Comparison of ENCODE assay signal across 8 cellular contexts in the genomic region with DNA sequence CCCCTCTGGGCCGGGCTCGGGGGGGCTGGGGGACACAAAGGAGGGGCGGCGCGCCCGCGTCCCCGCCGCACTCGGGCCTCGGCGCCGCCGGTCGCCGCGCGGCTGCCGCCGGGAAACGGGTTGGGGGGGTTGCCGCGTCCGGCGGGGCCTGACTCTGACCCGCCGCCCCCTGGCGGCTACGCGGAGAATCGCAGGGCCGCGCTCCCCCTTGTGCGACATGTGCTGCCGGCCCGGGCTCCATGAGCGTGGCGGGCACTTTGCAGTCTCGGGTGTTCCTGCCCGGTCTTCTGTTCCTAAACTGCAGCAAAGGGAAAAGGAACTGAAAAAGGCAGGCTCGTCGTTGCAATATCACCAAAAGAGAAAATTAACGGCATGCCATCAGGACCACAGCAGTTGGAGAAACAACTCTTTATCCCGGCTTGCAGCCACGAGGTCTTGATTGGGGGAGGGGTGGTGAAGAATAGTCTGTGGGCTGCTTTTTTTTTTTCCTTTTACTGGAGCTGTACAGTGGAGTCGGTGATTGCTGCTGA. TPM values are rescaled to one million over a fixed set of nuclear protein-coding genes. Genes with fewer than 3 reads are reported as not detected.
DNase-seq lines count a peak whose midpoint lies in the region; ATAC-seq lines count a peak whose summit lies in the region.

No MANE protein-coding gene starts in this region.

- peak overlapping the region; percentile 74 for H3K4me3 ChIP-seq in ectodermal cell (ENCODE audit: insufficient read depth, low read depth, low read length)

- WGBS in ectodermal cell, 2 experiments: 0 to 1% methylated on average over 45 of the region's 46 CpGs

- H3K4me3 Mint-ChIP-seq in activated CD8-positive, alpha-beta T cell treated with anti-CD3 and anti-CD28 coated beads, Interleukin-2, amount 10 ng/mL, durations not matched to agents 7 days and 5 days: peak overlapping the region; percentile 98

- no peaks in the 10 kb centered on the region for H3K27me3 Mint-ChIP-seq in activated CD8-positive, alpha-beta T cell treated with anti-CD3 and anti-CD28 coated beads, Interleukin-2, amount 10 ng/mL, durations not matched to agents 7 days and 5 days (ENCODE audit: low read depth)

- DNase-seq in CD1c-positive myeloid dendritic cell (ENCODE audit: extremely low spot score): peak; percentile 96
- peak; percentile 41 for DNase-seq in NCI-H774 (lab: John Stamatoyannopoulos, UW)
- peak; percentile 93 for DNase-seq in activated CD8-positive, alpha-beta T cell treated with anti-CD3 and anti-CD28 coated beads, Interleukin-2, amount 10 ng/mL, durations not matched to agents 7 days and 5 days
- peak; percentile 95 for DNase-seq in medulla oblongata (ENCODE audit: extremely low spot score)
- peak; percentile 84 to 92 (median 84) for DNase-seq in stimulated activated CD4-positive, alpha-beta T cell treated with anti-CD3 and anti-CD28 coated beads, TNF-alpha, amount 100 ng/mL, for 4 hours (ENCODE audit: low read depth in 3 of 3)

- ATAC-seq in GM19438 (IDR thresholded peaks at IDR 0.05; ENCODE audit: low read depth, unreplicated experiment): peak; percentile 51
- peak; percentile 36 for ATAC-seq in HG03565 (IDR thresholded peaks at IDR 0.05; ENCODE audit: unreplicated experiment)
- ATAC-seq in activated CD8-positive, alpha-beta T cell treated with anti-CD3 and anti-CD28 coated beads, Interleukin-2, amount 10 ng/mL, durations not matched to agents 7 days and 5 days: peak; percentile 58

- H3K36me3 Mint-ChIP-seq in activated CD8-positive, alpha-beta T cell treated with anti-CD3 and anti-CD28 coated beads, Interleukin-2, amount 10 ng/mL, durations not matched to agents 7 days and 5 days (ENCODE audit: low read depth): peaks cover 43% of the 10 kb centered on the region

- peak overlapping the region; percentile 95 for H3K27ac ChIP-seq in ectodermal cell (ENCODE audit: insufficient read depth, low read depth, low read length, poor library complexity, severe bottlenecking)

- peaks cover 30% of the 10 kb centered on the region for H3K36me3 ChIP-seq in ectodermal cell (ENCODE audit: control insufficient read depth, insufficient read depth, low read length)

- no peaks in the 10 kb centered on the region for H3K9me3 Mint-ChIP-seq in activated CD8-positive, alpha-beta T cell treated with anti-CD3 and anti-CD28 coated beads, Interleukin-2, amount 10 ng/mL, durations not matched to agents 7 days and 5 days (ENCODE audit: insufficient read depth)

- peak overlapping the region; percentile 89 for H3K27ac Mint-ChIP-seq in activated CD8-positive, alpha-beta T cell treated with anti-CD3 and anti-CD28 coated beads, Interleukin-2, amount 10 ng/mL, durations not matched to agents 7 days and 5 days

- no peaks in the 10 kb centered on the region for H3K9me3 ChIP-seq in ectodermal cell (ENCODE audit: control insufficient read depth, low read length)

- H3K27me3 ChIP-seq in ectodermal cell (ENCODE audit: control insufficient read depth, insufficient read depth, low read length, poor library complexity, severe bottlenecking): peaks cover 17% of the 10 kb centered on the region

- peaks cover 23% of the 10 kb centered on the region for H3K4me1 ChIP-seq in ectodermal cell (ENCODE audit: control insufficient read depth, insufficient read depth, low read length)

- CTCF ChIA-PET in activated CD8-positive, alpha-beta T cell treated with anti-CD3 and anti-CD28 coated beads, Interleukin-2, amount 10 ng/mL, durations not matched to agents 7 days and 5 days (lab: Charles Lee): interaction anchor here (1.0 to 1.2 kb wide), 2 partner anchors 35 to 41 kb away, joined by 3 to 7 read pairs; no protein-coding TSS in a partner anchor

- H3K4me1 Mint-ChIP-seq in activated CD8-positive, alpha-beta T cell treated with anti-CD3 and anti-CD28 coated beads, Interleukin-2, amount 10 ng/mL, durations not matched to agents 7 days and 5 days (ENCODE audit: low read depth): peaks cover 58% of the 10 kb centered on the region

- POLR2A ChIA-PET in activated CD8-positive, alpha-beta T cell treated with anti-CD3 and anti-CD28 coated beads, Interleukin-2, amount 10 ng/mL, durations not matched to agents 7 days and 5 days (lab: Charles Lee): no interaction called here

RNA-seq across cellular contexts. Expression of a gene that starts 1.5 kb away (rescaled TPM):
- total RNA-seq in activated CD8-positive, alpha-beta T cell treated with anti-CD3 and anti-CD28 coated beads, Interleukin-2, amount 10 ng/mL, durations not matched to agents 7 days and 5 days: 1 to 10 TPM; 8.1 to 9.9 TPM
- 26.9 TPM for polyA plus RNA-seq in ectodermal cell (2013, experiment 1 of 4)
- 44.7 TPM for polyA plus RNA-seq in ectodermal cell (2013, experiment 2 of 4)
- polyA plus RNA-seq in ectodermal cell (2013, experiment 3 of 4): 38.1 TPM
- polyA plus RNA-seq in ectodermal cell (2013, experiment 4 of 4): 30.8 TPM

RNA-seq across cellular contexts. Expression of a gene that starts 49.5 kb away (rescaled TPM):
- total RNA-seq in activated CD8-positive, alpha-beta T cell treated with anti-CD3 and anti-CD28 coated beads, Interleukin-2, amount 10 ng/mL, durations not matched to agents 7 days and 5 days: not detected
- 0.83 TPM for polyA plus RNA-seq in ectodermal cell (2013, experiment 1 of 4)
- 0.68 TPM for polyA plus RNA-seq in ectodermal cell (2013, experiment 2 of 4)
- polyA plus RNA-seq in ectodermal cell (2013, experiment 3 of 4): 0.75 TPM
- polyA plus RNA-seq in ectodermal cell (2013, experiment 4 of 4): 0.89 TPM

Comparison
In these comparisons a context has a peak if more than half of its experiments do, and no peak if none do; other contexts are left out.
1. Peak in every context shown above with its lines: DNase-seq, ATAC-seq, H3K4me3 ChIP-seq and H3K27ac ChIP-seq.
2. DNase-seq: peak in every context shown above with its lines; median percentile 96 in CD1c-positive myeloid dendritic cell; 95 in medulla oblongata; 93 in activated CD8-positive, alpha-beta T cell treated with anti-CD3 and anti-CD28 coated beads, Interleukin-2, amount 10 ng/mL, durations not matched to agents 7 days and 5 days; 84 in stimulated activated CD4-positive, alpha-beta T cell treated with anti-CD3 and anti-CD28 coated beads, TNF-alpha, amount 100 ng/mL, for 4 hours; 41 in NCI-H774.